1 cellular context compared by ENCODE assay signal in genomic region chr7:156255635-156256034, GRCh38.
TF ChIP-seq lines count a peak whose summit lies in the region.

No MANE protein-coding gene starts in this region.

TF ChIP-seq in HepG2, 621 proteins besides CTCF, POLR2A, EP300 and RAD21 (continued from another document):
- TF ChIP-seq ZNF407 (CRISPR knock-in tag; IDR thresholded peaks at IDR 0.05; ENCODE audit: not compliant biosample characterization): no peak
- TF ChIP-seq ZBTB7B (CRISPR knock-in tag; IDR thresholded peaks at IDR 0.05): no peak
- TF ChIP-seq ZNF781 (CRISPR knock-in tag; IDR thresholded peaks at IDR 0.05; ENCODE audit: borderline replicate concordance, not compliant biosample characterization): no peak
- no peak for TF ChIP-seq TOE1 (CRISPR knock-in tag; IDR thresholded peaks at IDR 0.05)
- TF ChIP-seq ZNF83 (CRISPR knock-in tag; IDR thresholded peaks at IDR 0.05; ENCODE audit: borderline replicate concordance): no peak
- no peak for TF ChIP-seq ZZZ3 (CRISPR knock-in tag; IDR thresholded peaks at IDR 0.05; ENCODE audit: borderline replicate concordance)
- no peak for TF ChIP-seq RBM22 (optimal IDR thresholded peaks at IDR 0.05; ENCODE audit: low read length)
- no peak for TF ChIP-seq HMGXB3 (CRISPR knock-in tag; IDR thresholded peaks at IDR 0.05; ENCODE audit: borderline replicate concordance)
TF ChIP-seq in HepG2: peak in this region for 0.
